In genomic region chr6:73461537-73462350, GRCh38 we compare ENCODE assay signal across 8 cellular contexts. TPM values are rescaled to one million over a fixed set of nuclear protein-coding genes. Genes with fewer than 3 reads are reported as not detected.
A peak's percentile ranks its signal among the peaks of the same experiment; 100 is the strongest.
DNase-seq lines count a peak whose midpoint lies in the region; ATAC-seq, FAIRE-seq and TF ChIP-seq lines count a peak whose summit lies in the region.

Gene MTO1 (plus strand): TSS chr6:73461737. CDS start chr6:73461855, 118 bp downstream.

- CTCF ChIA-PET in HepG2 (lab: Yijun Ruan, JAX; ENCODE audit: low intra/inter-chr PET ratio, low total read pairs) = no interaction called here

- WGBS in HepG2 (ENCODE audit: low lambda C conversion rate) = under 1% methylated on average over 22 of the region's 55 CpGs

- in situ Hi-C loops in HepG2 (cut with HindIII; ENCODE audit: extremely low pct_ligation_motif_present, low pct_unique_long_range_greater_than_20kb) = no loop called here

- peaks cover 39 to 64% (median 46%) of the 10 kb centered on the region in 10 experiments for H3K4me1 ChIP-seq in BLaER1 treated with 17β-estradiol and CSF1 and Interleukin-3, amounts not matched to agents 10 nM and 100 nM
- H3K4me1 ChIP-seq in HepG2 (ENCODE audit: insufficient read depth, low read length) = peaks cover 24% of the 10 kb centered on the region

- no peak for TF ChIP-seq CTCF in HepG2 (CRISPR knock-in tag; IDR thresholded peaks at IDR 0.05)

- peak within 1 kb of the TSS; percentile 77 to 100 (median 95) for H3K27ac ChIP-seq in BLaER1 treated with 17β-estradiol and CSF1 and Interleukin-3, amounts not matched to agents 10 nM and 100 nM
- H3K27ac ChIP-seq in HepG2 (ENCODE audit: extremely low read length, insufficient read depth, low read length) = peak within 1 kb of the TSS; percentile 88

- peak within 1 kb of the TSS; percentile 80 to 94 (median 84) for H3K4me3 ChIP-seq in BLaER1 treated with 17β-estradiol and CSF1 and Interleukin-3, amounts not matched to agents 10 nM and 100 nM
- H3K4me3 ChIP-seq in HepG2 (replicated peaks in 1 of 3; ENCODE audit: insufficient read depth in 1 of 3, low read depth in 2 of 3, low read length in 3 of 3) = peak within 1 kb of the TSS; percentile 94 to 99 (median 99)

- peaks cover 35% of the 10 kb centered on the region for H3K36me3 Mint-ChIP-seq in dendritic cell treated with granulocyte-macrophage colony-stimulating factor and Interleukin-4, amounts not matched to agents 40 ng/mL and 50 ng/mL, for 4 days (ENCODE audit: low read depth)

- intact Hi-C loops in dendritic cell treated with granulocyte-macrophage colony-stimulating factor and Interleukin-4, amounts not matched to agents 40 ng/mL and 50 ng/mL, for 4 days (cut with micrococcal nuclease) = loop anchor here (1.0 to 5.0 kb wide), 2 partner anchors 9 to 41 kb away; partner anchors contain the start of gene CGAS
- intact Hi-C loops in HepG2 (cut with micrococcal nuclease; ENCODE audit: unreplicated experiment) = loop anchor here (2.0 kb wide), 1 partner anchor 191 kb away; the partner anchor contains the start of gene SLC17A5

- H3K79me2 ChIP-seq in HepG2 (ENCODE audit: insufficient read depth, low read length) = peaks cover 30% of the 10 kb centered on the region

- peak within 1 kb of the TSS; percentile 84 to 97 (median 91) for H3K4me2 ChIP-seq in BLaER1 treated with 17β-estradiol and CSF1 and Interleukin-3, amounts not matched to agents 10 nM and 100 nM
- peak within 1 kb of the TSS; percentile 82 for H3K4me2 ChIP-seq in HepG2 (ENCODE audit: low read depth, low read length)

- TF ChIP-seq RAD21 in HepG2 (CRISPR knock-in tag; IDR thresholded peaks at IDR 0.05) = no peak

- peaks cover 9 to 39% (median 30%) of the 10 kb centered on the region in 11 experiments; a peak in 21 of 22 replicates for H3K36me3 ChIP-seq in BLaER1 treated with 17β-estradiol and CSF1 and Interleukin-3, amounts not matched to agents 10 nM and 100 nM
- H3K36me3 ChIP-seq in HepG2 (replicated peaks in 1 of 2; ENCODE audit: control insufficient read depth in 1 of 2, insufficient read depth in 2 of 2, low read length in 2 of 2) = peaks cover 0 to 6% of the 10 kb centered on the region in 2 experiments; a peak in 3 of 5 replicates

- peak within 1 kb of the TSS; percentile 88 to 99 (median 94) for H3K9ac ChIP-seq in BLaER1 treated with 17β-estradiol and CSF1 and Interleukin-3, amounts not matched to agents 10 nM and 100 nM
- H3K9ac ChIP-seq in HepG2 (ENCODE audit: insufficient read depth, low read depth, low read length) = peak within 1 kb of the TSS; percentile 95

- H3K27me3 Mint-ChIP-seq in dendritic cell treated with granulocyte-macrophage colony-stimulating factor and Interleukin-4, amounts not matched to agents 40 ng/mL and 50 ng/mL, for 4 days = no peaks in the 10 kb centered on the region

- TSS peak; percentile 91 for BruUV-seq in HepG2 (replicated peaks; lab: Mats Ljungman, UMichigan)

- H3K4me3 Mint-ChIP-seq in dendritic cell treated with granulocyte-macrophage colony-stimulating factor and Interleukin-4, amounts not matched to agents 40 ng/mL and 50 ng/mL, for 4 days = peak within 1 kb of the TSS; percentile 96

- H3K9me3 Mint-ChIP-seq in dendritic cell treated with granulocyte-macrophage colony-stimulating factor and Interleukin-4, amounts not matched to agents 40 ng/mL and 50 ng/mL, for 4 days = no peaks in the 10 kb centered on the region

- peaks cover 39% of the 10 kb centered on the region for H3K4me1 Mint-ChIP-seq in dendritic cell treated with granulocyte-macrophage colony-stimulating factor and Interleukin-4, amounts not matched to agents 40 ng/mL and 50 ng/mL, for 4 days (ENCODE audit: low read depth)

- POLR2A ChIA-PET in HepG2 (lab: Yijun Ruan, JAX) = interaction anchor here (0.8 to 3.2 kb wide), 14 partner anchors 9 to 192 kb away, joined by 3 to 38 read pairs (median 4); partner anchors contain the start of genes CGAS and SLC17A5

- H3K27me3 ChIP-seq in BLaER1 treated with 17β-estradiol and CSF1 and Interleukin-3, amounts not matched to agents 10 nM and 100 nM = no peaks in the 10 kb centered on the region
- H3K27me3 ChIP-seq in HepG2 (ENCODE audit: control insufficient read depth in 1 of 2, insufficient read depth in 2 of 2, low read length in 2 of 2) = no peaks in the 10 kb centered on the region; a peak in 1 of 5 replicates

- peak within 1 kb of the TSS; percentile 95 for H3K27ac Mint-ChIP-seq in dendritic cell treated with granulocyte-macrophage colony-stimulating factor and Interleukin-4, amounts not matched to agents 40 ng/mL and 50 ng/mL, for 4 days

- peak; percentile 79 for FAIRE-seq in HepG2 (lab: Jason Lieb, UNC)

- no peaks in the 10 kb centered on the region for H3K9me3 ChIP-seq in BLaER1 treated with 17β-estradiol and CSF1 and Interleukin-3, amounts not matched to agents 10 nM and 100 nM (replicated peaks in 1 of 11)
- no peaks in the 10 kb centered on the region for H3K9me3 ChIP-seq in HepG2 (ENCODE audit: low read length)

- ATAC-seq in GM19328 (IDR thresholded peaks at IDR 0.05; ENCODE audit: unreplicated experiment) (peak; percentile 96), HG03520 (IDR thresholded peaks at IDR 0.05; ENCODE audit: unreplicated experiment) (peak; percentile 95), HepG2 (peak; percentile 96)

- peak; percentile 95 for DNase-seq in NCI-H69 (lab: John Stamatoyannopoulos, UW)
- DNase-seq in activated CD4-positive, alpha-beta T cell treated with anti-CD3 and anti-CD28 coated beads, Interleukin-2, amount 50 U/mL, for 24 hours (ENCODE audit: low read depth in 1 of 2, low spot score in 1 of 2) = peak; percentile 49 to 80
- peak; percentile 89 for DNase-seq in HepG2 (ENCODE audit: low spot score)
- peak; percentile 80 for DNase-seq in stimulated activated CD4-positive, alpha-beta T cell treated with anti-CD3 and anti-CD28 coated beads, Interleukin-4, amount 100 ng/mL, for 1 hour

- TF ChIP-seq EP300 in HepG2 (IDR thresholded peaks at IDR 0.05; ENCODE audit: low read depth in 2 of 2, low read length in 2 of 2) (0 out of 4 replicates have a peak, but pooled peaks of 1 of the 2 experiments have one; percentile 20), HepG2 (CRISPR knock-in tag; IDR thresholded peaks at IDR 0.05; ENCODE audit: borderline replicate concordance) (0 out of 2 replicates have a peak, but pooled peaks have one; percentile 36)

- no peak within 1 kb of the TSS for H2AFZ ChIP-seq in HepG2 (ENCODE audit: low read length)

- H4K20me1 ChIP-seq in BLaER1 treated with 17β-estradiol and CSF1 and Interleukin-3, amounts not matched to agents 10 nM and 100 nM = peaks cover 0 to 19% (median 0%) of the 10 kb centered on the region in 11 experiments; a peak in 9 of 22 replicates
- no peaks in the 10 kb centered on the region for H4K20me1 ChIP-seq in HepG2 (ENCODE audit: insufficient read depth, low read length)

- TF ChIP-seq POLR2A in HepG2 (IDR thresholded peaks at IDR 0.05; ENCODE audit: insufficient read depth in 1 of 2, low read depth in 2 of 2, low read length in 2 of 2) = peak; percentile 74 to 81

TF ChIP-seq in HepG2, 621 proteins besides CTCF, POLR2A, EP300 and RAD21 (continues in another document):
- TF ChIP-seq ZMAT3 (CRISPR knock-in tag; conservative IDR thresholded peaks at IDR 0.05) = no peak; the same call in 1 of the 2 replicates
- no peak for TF ChIP-seq ZNF530 (CRISPR knock-in tag; IDR thresholded peaks at IDR 0.05; ENCODE audit: low read depth)
- 0 out of 2 replicates have a peak, but pooled peaks have one; percentile 40 for TF ChIP-seq ZSCAN5A (CRISPR knock-in tag; IDR thresholded peaks at IDR 0.05; ENCODE audit: borderline replicate concordance)
- TF ChIP-seq KDM2A (CRISPR knock-in tag; IDR thresholded peaks at IDR 0.05; ENCODE audit: borderline replicate concordance, low read depth) = peak; percentile 86
- TF ChIP-seq ZC3H13 (CRISPR knock-in tag; IDR thresholded peaks at IDR 0.05) = no peak; the same call in 1 of the 2 replicates
- TF ChIP-seq ZFP62 (CRISPR knock-in tag; IDR thresholded peaks at IDR 0.05) = no peak
- TF ChIP-seq ZNF777 (CRISPR knock-in tag; IDR thresholded peaks at IDR 0.05) = peak; percentile 96
- TF ChIP-seq MYC (CRISPR knock-in tag; IDR thresholded peaks at IDR 0.05; ENCODE audit: borderline replicate concordance) = peak; percentile 85; the same call in 1 of the 2 replicates
- peak; percentile 72; the same call in 1 of the 2 replicates for TF ChIP-seq ZNF589 (CRISPR knock-in tag; conservative IDR thresholded peaks at IDR 0.05)

RNA-seq across cellular contexts. Expression of gene MTO1, which starts in this region (rescaled TPM):
- total RNA-seq in HepG2 (2016; rRNA removed; fragmentation: Illumina TruSeq; extraction: Trizol) = 31.9 and 45.3 TPM in 2 replicates
- 22.3 and 25.1 TPM in 2 replicates for total RNA-seq in HepG2 (2016; cell fraction: cytosol; rRNA removed; fragmentation: Illumina TruSeq; extraction: Trizol; ENCODE audit: low read depth)
- total RNA-seq in HepG2 (2016; cell fraction: insoluble cytoplasmic fraction; rRNA removed; fragmentation: Illumina TruSeq; extraction: Trizol) = 37.4 and 41.0 TPM in 2 replicates
- 19.9 and 21.1 TPM in 2 replicates for total RNA-seq in HepG2 (2016; cell fraction: membrane; rRNA removed; fragmentation: Illumina TruSeq; extraction: Trizol)
- total RNA-seq in HepG2 (2016; cell fraction: nucleus; rRNA removed; fragmentation: Illumina TruSeq; extraction: Trizol) = 42.8 and 50.4 TPM in 2 replicates
- 20.1 and 21.1 TPM in 2 replicates for polyA plus RNA-seq in HepG2 (2011; rRNA removed)
- 12.7 and 19.8 TPM in 2 replicates for polyA plus RNA-seq in HepG2 (2011; cell fraction: cytosol; rRNA removed)
- polyA plus RNA-seq in HepG2 (2011; cell fraction: nucleus; rRNA removed) = 39.9 and 40.2 TPM in 2 replicates
- polyA plus RNA-seq in HepG2 (2012) = 17.3 and 22.7 TPM in 2 replicates
- polyA plus RNA-seq in HepG2 (2016; cell fraction: cytosol; fragmentation: Illumina TruSeq; extraction: Trizol; ENCODE audit: low read depth) = 7.2 and 7.4 TPM in 2 replicates
- 29.9 and 32.7 TPM in 2 replicates for polyA plus RNA-seq in HepG2 (2016; cell fraction: insoluble cytoplasmic fraction; fragmentation: Illumina TruSeq; extraction: Trizol; ENCODE audit: low read depth)
- 10.1 and 12.3 TPM in 2 replicates for polyA plus RNA-seq in HepG2 (2016; cell fraction: membrane; fragmentation: Illumina TruSeq; extraction: Trizol; ENCODE audit: low read depth)
- 58.4 and 66.5 TPM in 2 replicates for polyA plus RNA-seq in HepG2 (2016; cell fraction: nucleus; fragmentation: Illumina TruSeq; extraction: Trizol; ENCODE audit: insufficient read depth, low read depth)
- 29.0 and 38.5 TPM in 2 replicates for polyA minus RNA-seq in HepG2 (2011; rRNA and poly(A)+ RNA removed; ENCODE audit: low replicate concordance)
- polyA minus RNA-seq in HepG2 (2011; cell fraction: cytosol; rRNA and poly(A)+ RNA removed) = 11.6 and 17.0 TPM in 2 replicates
- polyA minus RNA-seq in HepG2 (2011; cell fraction: nucleus; rRNA and poly(A)+ RNA removed) = 54.2 and 59.1 TPM in 2 replicates

Comparison
In these comparisons a context has a peak if more than half of its experiments do, and no peak if none do; other contexts are left out.
1. Peak in every context shown above with its lines: DNase-seq, ATAC-seq, H3K4me3 ChIP-seq and H3K27ac ChIP-seq.